8 cellular contexts compared by ENCODE assay signal in genomic region chr7:44490351-44491200, GRCh38. TPM values are rescaled to one million over a fixed set of nuclear protein-coding genes. Genes with fewer than 3 reads are reported as not detected.
DNase-seq lines count a peak whose midpoint lies in the region; ATAC-seq lines count a peak whose summit lies in the region.

Gene NUDCD3 (minus strand): TSS chr7:44490658. CDS start chr7:44490600, 58 bp downstream.

- ATAC-seq in GM18498 (IDR thresholded peaks at IDR 0.05; ENCODE audit: unreplicated experiment), result peak; percentile 94
- ATAC-seq in HG02885 (IDR thresholded peaks at IDR 0.05; ENCODE audit: poor library complexity, unreplicated experiment), result peak; percentile 93

- DNase-seq in NCI-H1694 (lab: John Stamatoyannopoulos, UW), result peak; percentile 81
- peak; percentile 43 to 90 (median 74) for DNase-seq in T-helper 2 cell
- peak in 57 of 58 donors; percentile 54 to 93 (median 83) for DNase-seq in anterior cingulate cortex (lab: John Stamatoyannopoulos, UW)
- peak; percentile 81 for DNase-seq in hepatic stellate cell (ENCODE audit: low spot score)
- peak; percentile 61 for DNase-seq in renal cortical epithelial cell (ENCODE audit: low read depth)
- no peak for DNase-seq in cortex of kidney (lab: John Stamatoyannopoulos, UW)

RNA-seq across cellular contexts. Expression of gene NUDCD3, which starts in this region (rescaled TPM):
- total RNA-seq in renal cortical epithelial cell, result 62.2 and 133 TPM in 2 replicates
